Comparison of ENCODE assay signal across 25 cellular contexts in genomic region chr2:7726989-7727388, GRCh38.
A peak's percentile ranks its signal among the peaks of the same experiment; 100 is the strongest.
DNase-seq lines count a peak whose midpoint lies in the region; ATAC-seq, FAIRE-seq and TF ChIP-seq lines count a peak whose summit lies in the region.
"Had no signal": no experiment of that assay in that cellular context is flagged by ENCODE, and none has a peak within 500 bp of the region (broad histone marks: within the 10 kb centered on the region; RNA-seq: fewer than 3 reads in every experiment).

No MANE protein-coding gene starts in this region.

- ATAC-seq in T-helper 17 cell = no peak
- ATAC-seq in natural killer cell treated with Interleukin-12 subunit alpha and Interleukin-12 subunit beta and Interleukin-15 and Interleukin-18, amount 100 ng/mL, for 72 hours = no peak
- ATAC-seq: activated CD4-positive, CD25-positive, alpha-beta regulatory T cell treated with anti-CD3 and anti-CD28 coated beads, Interleukin-2, amount 50 U/mL, for 24 hours; gastroesophageal sphincter had no signal

- H3K27me3 Mint-ChIP-seq in T-helper 17 cell (peaks cover 5% of the 10 kb centered on the region), CD14-positive monocyte (ENCODE audit: low read depth in 3 of 3) (peaks cover 0 to 5% (median 3%) of the 10 kb centered on the region in 3 donors)
- no peaks in the 10 kb centered on the region for H3K27me3 Mint-ChIP-seq in natural killer cell treated with Interleukin-12 subunit alpha and Interleukin-12 subunit beta and Interleukin-15 and Interleukin-18, amount 100 ng/mL, for 72 hours
- H3K27me3 Mint-ChIP-seq: B cell had no signal

- TF ChIP-seq CTCF in bronchial epithelial cell (IDR thresholded peaks at IDR 0.05; ENCODE audit: insufficient read depth, low read length, severe bottlenecking) (no peak), CD14-positive monocyte (IDR thresholded peaks at IDR 0.05) (no peak), GM13977 (IDR thresholded peaks at IDR 0.05; ENCODE audit: extremely low read depth, insufficient read depth, missing control alignments) (no peak)

- DNase-seq in activated CD8-positive, alpha-beta memory T cell treated with anti-CD3 and anti-CD28 coated beads for 24 hours = peak; percentile 72
- no peak for DNase-seq in activated CD8-positive, alpha-beta memory T cell treated with anti-CD3 and anti-CD28 coated beads, Interleukin-2, amount 50 U/mL, for 48 hours
- no peak for DNase-seq in T-helper 17 cell
- DNase-seq in bronchial epithelial cell (ENCODE audit: low read depth) = no peak
- DNase-seq in natural killer cell treated with Interleukin-12 subunit alpha and Interleukin-12 subunit beta and Interleukin-15 and Interleukin-18, amount 100 ng/mL, for 72 hours (ENCODE audit: low spot score) = no peak
- no peak for DNase-seq in CD14-positive monocyte (ENCODE audit: low spot score)
- DNase-seq in GM13977 (ENCODE audit: low spot score) = no peak
- DNase-seq in NCI-H226 = no peak
- DNase-seq: brain microvascular endothelial cell; colonic mucosa; EL; endodermal cell; NCI-H1048; NCI-H1930; NCI-H2227 treated with DMSO at 0.1 percent for 48 hours; NCI-H748 treated with DMSO at 0.1 percent for 48 hours; OCI-M1; ovary; Right ventricle myocardium superior; stimulated activated CD4-positive, alpha-beta T cell treated with anti-CD3 and anti-CD28 coated beads, Interleukin-4, amount 100 ng/mL, for 4 hours had no signal

- in situ Hi-C loops in GM13977 (cut with MboI; ENCODE audit: low pct_unique_long_range_greater_than_20kb, low sequenced_read_pairs, unreplicated experiment) = no loop called here

- H3K36me3 Mint-ChIP-seq in T-helper 17 cell (ENCODE audit: low read depth) = no peaks in the 10 kb centered on the region
- H3K36me3 Mint-ChIP-seq in natural killer cell treated with Interleukin-12 subunit alpha and Interleukin-12 subunit beta and Interleukin-15 and Interleukin-18, amount 100 ng/mL, for 72 hours = peaks cover 61% of the 10 kb centered on the region
- H3K36me3 Mint-ChIP-seq in CD14-positive monocyte = no peaks in the 10 kb centered on the region

- FAIRE-seq in bronchial epithelial cell (lab: Jason Lieb, UNC) = peak; percentile 32
- FAIRE-seq: A204.1, keratinocyte had no signal

- H3K27ac Mint-ChIP-seq in T-helper 17 cell (peak overlapping the region; percentile 94), CD14-positive monocyte (no peak overlapping the region)
- peak overlapping the region; percentile 88 to 94 for H3K27ac Mint-ChIP-seq in natural killer cell treated with Interleukin-12 subunit alpha and Interleukin-12 subunit beta and Interleukin-15 and Interleukin-18, amount 100 ng/mL, for 72 hours
- H3K27ac Mint-ChIP-seq: B cell, endodermal cell had no signal

- H3K9me3 ChIP-seq in T-helper 17 cell (ENCODE audit: control insufficient read depth, low read length, poor library complexity, severe bottlenecking) = peaks cover 3% of the 10 kb centered on the region
- H3K9me3 ChIP-seq: colonic mucosa, gastroesophageal sphincter, ovary had no signal

- H3K4me3 Mint-ChIP-seq in T-helper 17 cell (peak overlapping the region; percentile 83), CD14-positive monocyte (no peak overlapping the region)
- peak overlapping the region; percentile 93 for H3K4me3 Mint-ChIP-seq in natural killer cell treated with Interleukin-12 subunit alpha and Interleukin-12 subunit beta and Interleukin-15 and Interleukin-18, amount 100 ng/mL, for 72 hours
- H3K4me3 Mint-ChIP-seq: B cell, endodermal cell had no signal

- H3K4me3 ChIP-seq in bronchial epithelial cell (ENCODE audit: low read depth, low read length) = no peak overlapping the region
- H3K4me3 ChIP-seq: colonic mucosa, gastroesophageal sphincter, ovary had no signal

- no peaks in the 10 kb centered on the region for H3K9me3 Mint-ChIP-seq in natural killer cell treated with Interleukin-12 subunit alpha and Interleukin-12 subunit beta and Interleukin-15 and Interleukin-18, amount 100 ng/mL, for 72 hours
- no peaks in the 10 kb centered on the region for H3K9me3 Mint-ChIP-seq in CD14-positive monocyte
- H3K9me3 Mint-ChIP-seq: endodermal cell had no signal

- H3K27me3 ChIP-seq in bronchial epithelial cell (ENCODE audit: control insufficient read depth, insufficient read depth, low read length) = no peaks in the 10 kb centered on the region
- H3K27me3 ChIP-seq: brain microvascular endothelial cell, colonic mucosa, gastroesophageal sphincter, ovary had no signal

- intact Hi-C loops in CD14-positive monocyte (cut with micrococcal nuclease) = no loop called here

- H3K4me1 Mint-ChIP-seq in T-helper 17 cell (peaks cover 28% of the 10 kb centered on the region), CD14-positive monocyte (peaks cover 4% of the 10 kb centered on the region)
- peaks cover 72 to 84% of the 10 kb centered on the region in 2 donors for H3K4me1 Mint-ChIP-seq in natural killer cell treated with Interleukin-12 subunit alpha and Interleukin-12 subunit beta and Interleukin-15 and Interleukin-18, amount 100 ng/mL, for 72 hours (ENCODE audit: low read depth in 2 of 2)
- H3K4me1 Mint-ChIP-seq: B cell had no signal

- no peaks in the 10 kb centered on the region for H3K36me3 ChIP-seq in bronchial epithelial cell (ENCODE audit: control insufficient read depth, insufficient read depth, low read length)
- H3K36me3 ChIP-seq: brain microvascular endothelial cell, colonic mucosa, gastroesophageal sphincter, ovary had no signal

Comparison
In these comparisons a context has a peak if more than half of its experiments do, and no peak if none do; other contexts are left out.
1. H3K27ac Mint-ChIP-seq: peak in T-helper 17 cell (single experiment) and natural killer cell treated with Interleukin-12 subunit alpha and Interleukin-12 subunit beta and Interleukin-15 and Interleukin-18, amount 100 ng/mL, for 72 hours (2 of 2); none in CD14-positive monocyte (0 of 7).
2. H3K4me3 Mint-ChIP-seq: peak in T-helper 17 cell (single experiment) and natural killer cell treated with Interleukin-12 subunit alpha and Interleukin-12 subunit beta and Interleukin-15 and Interleukin-18, amount 100 ng/mL, for 72 hours (single experiment); none in CD14-positive monocyte (0 of 2).